In genomic region chr7:63024446-63024845, GRCh38 we compare ENCODE assay signal across 23 cellular contexts.
DNase-seq lines count a peak whose midpoint lies in the region; ATAC-seq, FAIRE-seq and TF ChIP-seq lines count a peak whose summit lies in the region.
"Had no signal": no experiment of that assay in that cellular context is flagged by ENCODE, and none has a peak within 500 bp of the region (broad histone marks: within the 10 kb centered on the region; RNA-seq: fewer than 3 reads in every experiment).

No MANE protein-coding gene starts in this region.

- intact Hi-C loops in spleen (cut with DNase I; ENCODE audit: low total_unique reads): no loop called here

- peaks cover 3% of the 10 kb centered on the region for H3K36me3 Mint-ChIP-seq in chondrocyte (ENCODE audit: low read depth)
- no peaks in the 10 kb centered on the region for H3K36me3 Mint-ChIP-seq in activated T-helper 17 cell treated with anti-CD3 and anti-CD28 coated beads, Interleukin-2, amount 50 U/mL, for 72 hours (ENCODE audit: low read depth)
- H3K36me3 Mint-ChIP-seq: CD14-positive monocyte; CD4-positive, CD25-positive, alpha-beta regulatory T cell; CD8-positive, alpha-beta T cell had no signal

- H3K36me3 ChIP-seq in spleen: no peaks in the 10 kb centered on the region
- H3K36me3 ChIP-seq: BE2C, BLaER1 had no signal

- H3K27me3 Mint-ChIP-seq in chondrocyte (ENCODE audit: low read depth): no peaks in the 10 kb centered on the region
- no peaks in the 10 kb centered on the region for H3K27me3 Mint-ChIP-seq in activated T-helper 17 cell treated with anti-CD3 and anti-CD28 coated beads, Interleukin-2, amount 50 U/mL, for 72 hours

- H3K9me3 Mint-ChIP-seq in chondrocyte (ENCODE audit: low read depth): peaks cover 73% of the 10 kb centered on the region
- peaks cover 16% of the 10 kb centered on the region for H3K9me3 Mint-ChIP-seq in activated T-helper 17 cell treated with anti-CD3 and anti-CD28 coated beads, Interleukin-2, amount 50 U/mL, for 72 hours

- TF ChIP-seq POLR2A in spleen (IDR thresholded peaks at IDR 0.05): no peak

- no peaks in the 10 kb centered on the region for H3K4me1 Mint-ChIP-seq in chondrocyte (ENCODE audit: low read depth)
- H3K4me1 Mint-ChIP-seq in activated T-helper 17 cell treated with anti-CD3 and anti-CD28 coated beads, Interleukin-2, amount 50 U/mL, for 72 hours: no peaks in the 10 kb centered on the region
- H3K4me1 Mint-ChIP-seq: CD14-positive monocyte; CD4-positive, CD25-positive, alpha-beta regulatory T cell had no signal

- ATAC-seq in activated T-helper 17 cell treated with anti-CD3 and anti-CD28 coated beads, Interleukin-2, amount 50 U/mL, for 72 hours (replicated peaks): no peak
- no peak for ATAC-seq in GM18868 (IDR thresholded peaks at IDR 0.05; ENCODE audit: unreplicated experiment)
- ATAC-seq: CD8-positive, alpha-beta T cell; GM12878 had no signal

- DNase-seq in chondrocyte (ENCODE audit: low spot score): peak; percentile 68
- DNase-seq in mesenteric fat pad (ENCODE audit: low spot score): peak; percentile 49
- no peak for DNase-seq in urothelium cell line (ENCODE audit: low spot score)
- no peak for DNase-seq in spleen
- DNase-seq: 8988T; ACHN; BE2C; C1 segment of cervical spinal cord; Caco-2; Calu3; CD4-positive, CD25-positive, alpha-beta regulatory T cell; CD8-positive, alpha-beta T cell; DMS79 treated with DMSO at 0.1 percent for 48 hours; GF-D8 had no signal

- TF ChIP-seq CTCF in chondrocyte (IDR thresholded peaks at IDR 0.05): no peak
- TF ChIP-seq CTCF in spleen (IDR thresholded peaks at IDR 0.05 in 8 of 11, conservative IDR thresholded peaks at IDR 0.05 in 3 of 11): no peak

- H3K27ac Mint-ChIP-seq in chondrocyte (ENCODE audit: unreplicated experiment): no peak overlapping the region
- H3K27ac Mint-ChIP-seq in activated T-helper 17 cell treated with anti-CD3 and anti-CD28 coated beads, Interleukin-2, amount 50 U/mL, for 72 hours: no peak overlapping the region
- H3K27ac Mint-ChIP-seq: CD4-positive, CD25-positive, alpha-beta regulatory T cell; CD8-positive, alpha-beta T cell had no signal

- H3K27me3 ChIP-seq in spleen (replicated peaks in 1 of 7): no peaks in the 10 kb centered on the region
- H3K27me3 ChIP-seq: BE2C, BLaER1 had no signal

- no peak overlapping the region for H3K4me3 ChIP-seq in spleen
- H3K4me3 ChIP-seq: BLaER1, GM12878 had no signal

- peak; percentile 20 for FAIRE-seq in urothelium cell line (lab: Jason Lieb, UNC)
- FAIRE-seq: A204.1, D721Med, G401.6, GM12878, GM12892 had no signal

- H3K27ac ChIP-seq in spleen: no peak overlapping the region
- H3K27ac ChIP-seq: BLaER1 had no signal

- WGBS in spleen, 5 donors: 67 to 79% (median 75%) methylated on average over 5 of the region's 5 CpGs

- H3K4me1 ChIP-seq in spleen: no peaks in the 10 kb centered on the region
- H3K4me1 ChIP-seq: BE2C, Caco-2 had no signal

- peaks cover 0 to 96% (median 70%) of the 10 kb centered on the region in 8 donors for H3K9me3 ChIP-seq in spleen
- H3K9me3 ChIP-seq: BE2C had no signal

- no peak overlapping the region for H3K4me3 Mint-ChIP-seq in chondrocyte (ENCODE audit: unreplicated experiment)
- H3K4me3 Mint-ChIP-seq in activated T-helper 17 cell treated with anti-CD3 and anti-CD28 coated beads, Interleukin-2, amount 50 U/mL, for 72 hours: no peak overlapping the region
- H3K4me3 Mint-ChIP-seq: CD14-positive monocyte; CD4-positive, CD25-positive, alpha-beta regulatory T cell; CD8-positive, alpha-beta T cell had no signal

Comparison
In these comparisons a context has a peak if more than half of its experiments do, and no peak if none do; other contexts are left out.
1. DNase-seq: peak in chondrocyte (single experiment) and mesenteric fat pad (single experiment); none in urothelium cell line (single experiment) and spleen (single experiment).